ENCODE assay signal across 19 cellular contexts in genomic region chr12:113978080-113978479, GRCh38. TPM values are rescaled to one million over a fixed set of nuclear protein-coding genes. Genes with fewer than 3 reads are reported as not detected.
DNase-seq lines count a peak whose midpoint lies in the region; ATAC-seq and TF ChIP-seq lines count a peak whose summit lies in the region.
"Had no signal": no experiment of that assay in that cellular context is flagged by ENCODE, and none has a peak within 500 bp of the region (broad histone marks: within the 10 kb centered on the region; RNA-seq: fewer than 3 reads in every experiment).

No MANE protein-coding gene starts in this region.

- POLR2A ChIA-PET in AG04450 (lab: Yijun Ruan, JAX): no interaction called here

- no peak overlapping the region for H3K27ac ChIP-seq in AG04450 (ENCODE audit: low read depth, low read length)
- H3K27ac ChIP-seq in SJSA1: no peak overlapping the region
- H3K27ac ChIP-seq in neuronal stem cell (replicated peaks; ENCODE audit: low read length): no peak overlapping the region
- no peak overlapping the region for H3K27ac ChIP-seq in heart left ventricle
- H3K27ac ChIP-seq in coronary artery: no peak overlapping the region
- H3K27ac ChIP-seq: 22Rv1; BLaER1 treated with 17β-estradiol and CSF1 and Interleukin-3, amounts not matched to agents 10 nM and 100 nM had no signal

- H3K4me1 ChIP-seq in SJSA1 (replicated peaks) (no peaks in the 10 kb centered on the region), neuronal stem cell (ENCODE audit: control insufficient read depth in 2 of 2, insufficient read depth in 1 of 2, low read depth in 1 of 2, low read length in 2 of 2) (no peaks in the 10 kb centered on the region), heart left ventricle (no peaks in the 10 kb centered on the region)
- H3K4me1 ChIP-seq: BE2C had no signal

- ATAC-seq in heart left ventricle (no peak), HG02840 (IDR thresholded peaks at IDR 0.05; ENCODE audit: low FRiP score, unreplicated experiment) (no peak)
- ATAC-seq: GM23338, HCT116 had no signal

- H3K36me3 ChIP-seq in SJSA1: no peaks in the 10 kb centered on the region
- H3K36me3 ChIP-seq in neuronal stem cell (replicated peaks in 1 of 2; ENCODE audit: control insufficient read depth in 2 of 2, insufficient read depth in 2 of 2, low read length in 2 of 2): no peaks in the 10 kb centered on the region
- H3K36me3 ChIP-seq in heart left ventricle: no peaks in the 10 kb centered on the region
- H3K36me3 ChIP-seq: BE2C; BLaER1 treated with 17β-estradiol and CSF1 and Interleukin-3, amounts not matched to agents 10 nM and 100 nM had no signal

- no peak overlapping the region for H3K4me2 ChIP-seq in neuronal stem cell (ENCODE audit: insufficient read depth, low read length, poor library complexity, severe bottlenecking)
- H3K4me2 ChIP-seq: BLaER1 treated with 17β-estradiol and CSF1 and Interleukin-3, amounts not matched to agents 10 nM and 100 nM; GM23338 had no signal

- H3K9ac ChIP-seq in neuronal stem cell (ENCODE audit: low read depth, low read length, poor library complexity): no peak overlapping the region
- H3K9ac ChIP-seq: BLaER1 treated with 17β-estradiol and CSF1 and Interleukin-3, amounts not matched to agents 10 nM and 100 nM had no signal

- no peak overlapping the region for H3K4ac ChIP-seq in neuronal stem cell (ENCODE audit: low read length)

- no peak overlapping the region for H2BK120ac ChIP-seq in neuronal stem cell (ENCODE audit: low read depth, low read length)

- intact Hi-C loops in heart left ventricle (cut with DNase I): loop anchor here in 1 of 10 donors (5.0 kb wide), 1 partner anchor 1939 kb away; no protein-coding TSS in a partner anchor

- H2BK5ac ChIP-seq in neuronal stem cell (ENCODE audit: low read length): no peak overlapping the region

- DNase-seq in AG04450 (ENCODE audit: low read depth, low spot score) (no peak), SJSA1 (ENCODE audit: low read depth in 1 of 2, low spot score in 2 of 2) (peak; percentile 69 to 92), neuronal stem cell (ENCODE audit: low spot score) (no peak), heart left ventricle (no peak), coronary artery (ENCODE audit: low spot score) (no peak)
- DNase-seq: AML-193; BE2C; Calu3; CD4-positive, alpha-beta T cell; CD8-positive, alpha-beta memory T cell; COR-L47; DMS53; H9 had no signal

- H2BK12ac ChIP-seq in neuronal stem cell (ENCODE audit: low read length): peak overlapping the region; percentile 22

- H3K18ac ChIP-seq in neuronal stem cell (ENCODE audit: low read length): peak overlapping the region; percentile 38

- H2BK15ac ChIP-seq in neuronal stem cell (ENCODE audit: low read length): no peak overlapping the region

- WGBS in neuronal stem cell (ENCODE audit: extremely low coverage in 2 of 2, insufficient read length in 2 of 2, insufficient replicate concordance in 1 of 2), 2 donors: no CpG with 5 or more reads among the region's 1 CpG
- WGBS in heart left ventricle, 4 donors: 25 to 46% (median 34%) methylated on average over 1 of the region's 1 CpG

- no peak overlapping the region for H3K4me3 ChIP-seq in AG04450 (ENCODE audit: low read depth, low read length)
- H3K4me3 ChIP-seq in SJSA1: no peak overlapping the region
- H3K4me3 ChIP-seq in neuronal stem cell (ENCODE audit: low read length in 2 of 2): no peak overlapping the region
- no peak overlapping the region for H3K4me3 ChIP-seq in heart left ventricle
- no peak overlapping the region for H3K4me3 ChIP-seq in coronary artery
- H3K4me3 ChIP-seq: BLaER1 treated with 17β-estradiol and CSF1 and Interleukin-3, amounts not matched to agents 10 nM and 100 nM; GM23338 had no signal

- H3K27me3 ChIP-seq in AG04450 (ENCODE audit: control insufficient read depth, insufficient read depth, low read length) (peaks cover 12% of the 10 kb centered on the region), SJSA1 (replicated peaks) (peaks cover 94% of the 10 kb centered on the region), neuronal stem cell (ENCODE audit: control insufficient read depth in 3 of 3, insufficient read depth in 3 of 3, low read depth in 1 of 3, low read length in 3 of 3) (peaks cover 0 to 9% (median 6%) of the 10 kb centered on the region in 3 experiments), heart left ventricle (peaks cover 0 to 57% (median 17%) of the 10 kb centered on the region in 9 donors)
- H3K27me3 ChIP-seq: BLaER1 treated with 17β-estradiol and CSF1 and Interleukin-3, amounts not matched to agents 10 nM and 100 nM had no signal

- no peak for TF ChIP-seq POLR2A in heart left ventricle (IDR thresholded peaks at IDR 0.05)

- no peak overlapping the region for H4K91ac ChIP-seq in neuronal stem cell (ENCODE audit: low read depth, low read length, poor library complexity)

- CTCF ChIA-PET in AG04450 (lab: Charles Lee): interaction anchor here (0.5 to 1.8 kb wide), 3 partner anchors 12 to 531 kb away, joined by 3 to 24 read pairs (median 9); partner anchors contain the start of gene RBM19

- no peak overlapping the region for H3K14ac ChIP-seq in neuronal stem cell (ENCODE audit: low read length)

- no peaks in the 10 kb centered on the region for H3K79me1 ChIP-seq in neuronal stem cell (ENCODE audit: low read depth, low read length)

- H2AK5ac ChIP-seq in neuronal stem cell (ENCODE audit: low read depth, low read length): no peak overlapping the region

- H3K9me3 ChIP-seq in AG04450 (ENCODE audit: control insufficient read depth, insufficient read depth, low read length) (no peaks in the 10 kb centered on the region), SJSA1 (replicated peaks) (peaks cover 24% of the 10 kb centered on the region), neuronal stem cell (replicated peaks in 1 of 2; ENCODE audit: control insufficient read depth in 2 of 2, insufficient read depth in 1 of 2, low read depth in 1 of 2, low read length in 2 of 2) (no peaks in the 10 kb centered on the region), heart left ventricle (no peaks in the 10 kb centered on the region)
- H3K9me3 ChIP-seq: BE2C; BLaER1 treated with 17β-estradiol and CSF1 and Interleukin-3, amounts not matched to agents 10 nM and 100 nM had no signal

- H4K8ac ChIP-seq in neuronal stem cell (ENCODE audit: low read depth, low read length): no peak overlapping the region

- H2AFZ ChIP-seq in neuronal stem cell (ENCODE audit: low read length): no peak overlapping the region
- H2AFZ ChIP-seq: GM23338 had no signal

- TF ChIP-seq CTCF in AG04450 (IDR thresholded peaks at IDR 0.05; ENCODE audit: low read depth, low read length) (0 out of 2 replicates have a peak, but pooled peaks have one; percentile 3), GM12873 (IDR thresholded peaks at IDR 0.05; ENCODE audit: insufficient read depth, low read depth, low read length, missing control alignments) (peak; percentile 15), heart left ventricle (IDR thresholded peaks at IDR 0.05) (no peak), coronary artery (IDR thresholded peaks at IDR 0.05) (no peak)

- H3K23ac ChIP-seq in neuronal stem cell (ENCODE audit: low read depth, low read length, poor library complexity): no peak overlapping the region

RNA-seq across cellular contexts. Expression of gene RBM19, which starts 12.0 kb away (rescaled TPM):
- polyA plus RNA-seq in AG04450 (2011; rRNA removed) (10.6 and 12.4 TPM in 2 replicates), heart left ventricle (10 to 100 TPM; 16.1 to 27.1 TPM)
- polyA minus RNA-seq in AG04450 (2011; rRNA and poly(A)+ RNA removed): 17.8 and 21.3 TPM in 2 replicates
- 271 and 433 TPM in 2 replicates for total RNA-seq in SJSA1 (2014; rRNA removed; shearing (Covaris generic))
- polyA plus RNA-seq in neuronal stem cell (2013, experiment 1 of 2): 11.9 TPM
- polyA plus RNA-seq in neuronal stem cell (2013, experiment 2 of 2): 11.5 TPM
- total RNA-seq in heart left ventricle: 10 to 100 TPM; 12.7 to 23.8 (median 17.4) TPM

Comparison
In these comparisons a context has a peak if more than half of its experiments do, and no peak if none do; other contexts are left out.
1. DNase-seq: peak in SJSA1 (2 of 2); none in AG04450 (single experiment), neuronal stem cell (single experiment), heart left ventricle (0 of 5) and coronary artery (single experiment).
2. CTCF ChIP-seq: peak in AG04450 (single experiment) and GM12873 (single experiment); none in heart left ventricle (0 of 12) and coronary artery (single experiment).
3. RNA of gene RBM19, which starts 12.0 kb away (total RNA-seq): 271 to 433 TPM in SJSA1; 12.7 to 23.8 TPM in heart left ventricle; every median in the first group is over 10 times any median in the second.